Comparison of ENCODE assay signal across 37 cellular contexts in the genomic region with DNA sequence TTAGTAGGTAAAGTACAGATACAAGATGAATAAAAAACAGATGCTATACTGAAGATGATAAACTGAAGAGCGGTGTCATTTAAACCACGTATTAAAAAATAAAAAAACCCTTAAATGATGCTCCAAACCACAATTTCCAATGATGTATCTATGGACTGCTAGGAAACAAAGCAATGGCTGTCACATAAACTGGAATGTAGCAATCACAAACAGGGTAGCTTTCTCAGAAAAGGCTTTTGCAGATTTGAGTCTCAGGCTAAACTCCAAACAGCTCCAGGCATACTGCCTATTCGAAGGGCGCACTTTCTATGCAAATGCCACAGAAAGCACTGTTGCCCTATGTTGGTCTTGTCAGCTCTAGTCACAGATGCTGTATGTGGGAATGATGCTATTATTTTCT. TPM values are rescaled to one million over a fixed set of nuclear protein-coding genes. Genes with fewer than 3 reads are reported as not detected.
DNase-seq lines count a peak whose midpoint lies in the region; ATAC-seq, FAIRE-seq and TF ChIP-seq lines count a peak whose summit lies in the region.
"Had no signal": no experiment of that assay in that cellular context is flagged by ENCODE, and none has a peak within 500 bp of the region (broad histone marks: within the 10 kb centered on the region; RNA-seq: fewer than 3 reads in every experiment).

No MANE protein-coding gene starts in this region.

- no peak overlapping the region for H3K27ac Mint-ChIP-seq in osteocyte (ENCODE audit: unreplicated experiment)
- H3K27ac Mint-ChIP-seq: B cell; CD4-positive, alpha-beta memory T cell; CD4-positive, alpha-beta T cell; CD4-positive, CD25-positive, alpha-beta regulatory T cell; CD8-positive, alpha-beta memory T cell; CD8-positive, alpha-beta T cell had no signal

- H3K4me3 Mint-ChIP-seq in osteocyte (ENCODE audit: unreplicated experiment), result no peak overlapping the region
- H3K4me3 Mint-ChIP-seq: B cell; CD14-positive monocyte; CD4-positive, alpha-beta memory T cell; CD4-positive, alpha-beta T cell; CD4-positive, CD25-positive, alpha-beta regulatory T cell; CD8-positive, alpha-beta memory T cell; CD8-positive, alpha-beta T cell had no signal

- FAIRE-seq in TTC549 (lab: Jason Lieb, UNC), result peak; percentile 13
- FAIRE-seq: A204.1, A549, D721Med had no signal

- ATAC-seq in HG02973 (IDR thresholded peaks at IDR 0.05; ENCODE audit: unreplicated experiment), result no peak
- ATAC-seq: A549; CD8-positive, alpha-beta T cell had no signal

- POLR2A ChIA-PET in HEK293 (lab: Yijun Ruan, JAX), result interaction anchor here (1.6 to 4.6 kb wide), 2 partner anchors 8 to 12 kb away, joined by 4 to 38 read pairs; a partner anchor contains a TSS

- peak; percentile 13 for DNase-seq in osteocyte (ENCODE audit: extremely low spot score, unreplicated experiment)
- no peak for DNase-seq in effector CD4-positive, alpha-beta T cell
- DNase-seq in NK-92 treated with Interleukin-12 subunit alpha and Interleukin-12 subunit beta, amount 100 ng/mL, for 24 hours (lab: John Stamatoyannopoulos, UW), result no peak
- DNase-seq in SK-N-DZ (ENCODE audit: low spot score), result no peak
- DNase-seq: 8988T; ACHN; AML-193; BE2C; C1 segment of cervical spinal cord; Caco-2; Calu3; CD4-positive, alpha-beta memory T cell; CD4-positive, alpha-beta T cell; CD4-positive, CD25-positive, alpha-beta regulatory T cell; CD8-positive, alpha-beta memory T cell; CD8-positive, alpha-beta T cell; COR-L47; DMS 273 treated with DMSO at 0.1 percent for 48 hours; DMS153; DMS53; DMS79; DMS79 treated with DMSO at 0.1 percent for 48 hours; DND-41; EL had no signal

- no peaks in the 10 kb centered on the region for H3K36me3 Mint-ChIP-seq in osteocyte (ENCODE audit: unreplicated experiment)

- H3K36me3 ChIP-seq in HEK293 (ENCODE audit: control insufficient read depth in 2 of 2, insufficient read depth in 1 of 2, low read length in 2 of 2) (no peaks in the 10 kb centered on the region; a peak in 1 of 3 replicates), neutrophil (no peaks in the 10 kb centered on the region)
- H3K36me3 ChIP-seq: BE2C had no signal

- no peak overlapping the region for H3K27ac ChIP-seq in HEK293 (ENCODE audit: extremely low read depth, low read depth, low read length)
- H3K27ac ChIP-seq in neutrophil, result peak overlapping the region; percentile 71
- H3K27ac ChIP-seq: 22Rv1; A549; BLaER1; BLaER1 treated with 17β-estradiol and CSF1 and Interleukin-3, amounts not matched to agents 10 nM and 100 nM; C4-2B had no signal

- no peaks in the 10 kb centered on the region for H3K9me3 Mint-ChIP-seq in osteocyte (ENCODE audit: unreplicated experiment)
- H3K9me3 Mint-ChIP-seq: CD4-positive, alpha-beta memory T cell; CD4-positive, alpha-beta T cell; CD4-positive, CD25-positive, alpha-beta regulatory T cell; CD8-positive, alpha-beta memory T cell; CD8-positive, alpha-beta T cell had no signal

- H3K4me1 ChIP-seq in HEK293 (ENCODE audit: control insufficient read depth, insufficient read depth, low read length), result peaks cover 6% of the 10 kb centered on the region
- peaks cover 65 to 86% of the 10 kb centered on the region in 2 experiments for H3K4me1 ChIP-seq in neutrophil (ENCODE audit: control insufficient read depth in 1 of 2, insufficient read depth in 1 of 2, low read depth in 1 of 2, low read length in 1 of 2)
- H3K4me1 ChIP-seq: BE2C, BLaER1, Caco-2 had no signal

- H3K4me1 Mint-ChIP-seq in osteocyte (ENCODE audit: unreplicated experiment), result no peaks in the 10 kb centered on the region
- H3K4me1 Mint-ChIP-seq: B cell; CD8-positive, alpha-beta memory T cell had no signal

- TF ChIP-seq CTCF in HEK293 (tag by site-specific recombination; IDR thresholded peaks at IDR 0.05) (no peak), neutrophil (IDR thresholded peaks at IDR 0.05) (no peak), osteocyte (IDR thresholded peaks at IDR 0.05) (no peak)

- H3K9me3 ChIP-seq in HEK293 (ENCODE audit: control insufficient read depth, insufficient read depth, low read depth, low read length), result no peaks in the 10 kb centered on the region
- H3K9me3 ChIP-seq in neutrophil, result no peaks in the 10 kb centered on the region
- H3K9me3 ChIP-seq: A549, BE2C, BLaER1, Caco-2 had no signal

- CTCF ChIA-PET in HEK293 (lab: Yijun Ruan, JAX), result interaction anchor here (0.6 to 1.2 kb wide), 5 partner anchors 10 to 147 kb away, joined by 3 to 6 read pairs (median 4); no protein-coding TSS in a partner anchor

- H3K27me3 ChIP-seq in neutrophil, result no peaks in the 10 kb centered on the region
- H3K27me3 ChIP-seq: BE2C; BLaER1; BLaER1 treated with 17β-estradiol and CSF1 and Interleukin-3, amounts not matched to agents 10 nM and 100 nM had no signal

- peaks cover 7% of the 10 kb centered on the region for H3K27me3 Mint-ChIP-seq in osteocyte (ENCODE audit: unreplicated experiment)
- H3K27me3 Mint-ChIP-seq: B cell; CD4-positive, alpha-beta memory T cell; CD4-positive, alpha-beta T cell; CD4-positive, CD25-positive, alpha-beta regulatory T cell had no signal

- no peak overlapping the region for H3K4me3 ChIP-seq in HEK293 (ENCODE audit: low read depth, low read length)
- no peak overlapping the region for H3K4me3 ChIP-seq in neutrophil (ENCODE audit: low read depth in 1 of 2, low read length in 1 of 2)
- H3K4me3 ChIP-seq: A549; BLaER1; BLaER1 treated with 17β-estradiol and CSF1 and Interleukin-3, amounts not matched to agents 10 nM and 100 nM had no signal

TF ChIP-seq in HEK293, 187 proteins besides CTCF, POLR2A, EP300 and RAD21:
- TF ChIP-seq SP3 (tag by site-specific recombination; IDR thresholded peaks at IDR 0.05), result no peak
- TF ChIP-seq ZNF624 (tag by site-specific recombination; IDR thresholded peaks at IDR 0.05), result peak; percentile 100

RNA-seq across cellular contexts. Expression of a gene that starts 12.4 kb away (rescaled TPM):
- total RNA-seq in osteocyte, result 505 and 524 TPM in 2 replicates
- 922 and 989 TPM in 2 replicates for polyA plus RNA-seq in SK-N-DZ (2014; cell fraction: cytosol; rRNA removed)
- 546 and 570 TPM in 2 replicates for polyA plus RNA-seq in SK-N-DZ (2014; cell fraction: nucleus; rRNA removed)

RNA-seq across cellular contexts. Expression of a gene that starts 51.0 kb away (rescaled TPM):
- 20.0 and 20.7 TPM in 2 replicates for total RNA-seq in osteocyte
- polyA plus RNA-seq in SK-N-DZ (2014; cell fraction: cytosol; rRNA removed), result 15.7 and 18.0 TPM in 2 replicates
- polyA plus RNA-seq in SK-N-DZ (2014; cell fraction: nucleus; rRNA removed), result 5.6 and 6.2 TPM in 2 replicates
